ENCODE assay signal across 8 cellular contexts in genomic region chr3:194682651-194683310, GRCh38.
DNase-seq lines count a peak whose midpoint lies in the region; ATAC-seq and TF ChIP-seq lines count a peak whose summit lies in the region.

No MANE protein-coding gene starts in this region.

- ATAC-seq in HG02981 (IDR thresholded peaks at IDR 0.05; ENCODE audit: unreplicated experiment), result peak; percentile 58
- ATAC-seq in GM19328 (IDR thresholded peaks at IDR 0.05; ENCODE audit: unreplicated experiment), result no peak

- TF ChIP-seq CTCF in GM12873 (IDR thresholded peaks at IDR 0.05; ENCODE audit: insufficient read depth, low read depth, low read length, missing control alignments), result peak; percentile 90

- DNase-seq in NCI-H2171 treated with DMSO at 0.1 percent for 48 hours (lab: John Stamatoyannopoulos, UW) (peak; percentile 90), UCSD-AML1 (lab: John Stamatoyannopoulos, UW; ENCODE audit: unreplicated experiment) (peak; percentile 74), T47D (ENCODE audit: low read depth in 1 of 2, low spot score in 1 of 2) (peak; percentile 98 to 99), inferior parietal cortex (ENCODE audit: extremely low spot score) (peak; percentile 89)
- DNase-seq in stimulated activated CD4-positive, alpha-beta T cell treated with anti-CD3 and anti-CD28 coated beads, Interleukin-12 subunit alpha, Interleukin-12 subunit beta, amount 100 ng/mL, for 4 hours, result peak; percentile 55

- in situ Hi-C loops in T47D (cut with HindIII; ENCODE audit: low pct_unique_long_range_greater_than_20kb, low sequenced_read_pairs), result no loop called here
